In the genomic region with DNA sequence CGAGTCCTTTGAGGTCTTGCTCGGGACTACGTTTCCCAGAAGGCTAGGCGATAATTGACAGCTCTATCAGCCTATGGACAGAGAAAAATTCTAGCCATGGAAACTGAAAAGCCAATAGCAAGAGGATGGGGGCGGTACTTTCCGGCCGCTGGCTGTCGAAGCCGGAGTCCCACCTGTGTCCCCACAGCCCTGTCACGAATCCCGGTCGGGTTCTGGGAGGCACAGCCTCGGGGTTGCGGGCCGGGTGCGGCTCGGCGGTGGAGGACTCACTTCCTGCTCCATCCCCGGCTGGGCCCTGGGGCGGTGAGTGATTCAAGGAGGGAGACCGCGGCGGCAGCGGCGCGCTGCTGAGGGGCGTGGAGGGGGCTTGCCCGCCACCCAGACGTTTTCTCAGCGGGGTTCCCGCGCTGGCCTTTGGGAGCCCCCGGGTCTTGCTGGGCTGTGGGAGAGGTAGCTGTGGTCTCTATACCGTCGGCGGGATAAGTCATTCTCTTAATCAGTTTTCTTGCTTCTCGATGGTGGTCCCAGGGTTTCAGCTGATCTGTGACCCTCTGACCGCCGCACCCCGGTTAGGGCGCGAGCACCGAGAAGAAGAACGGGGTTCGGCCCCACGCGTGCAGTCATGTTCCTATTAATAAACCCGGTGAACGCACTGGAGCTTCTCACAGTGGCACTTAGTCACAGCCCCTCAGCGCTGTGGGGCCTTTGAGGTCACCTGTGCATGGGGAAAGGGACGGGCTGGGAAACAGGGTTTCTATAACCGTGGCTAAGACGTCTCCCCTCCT, we compare ENCODE assay signal across 1 cellular context.
TF ChIP-seq lines count a peak whose summit lies in the region.

ZNF774 (plus strand) TSS at position 176 of the 785 bp plus-strand sequence. CDS start 2,377 bp downstream, outside the sequence.

TF ChIP-seq in K562, 482 proteins besides CTCF, POLR2A, EP300 and RAD21 (continued from another document and continues in another):
- TF ChIP-seq, protein P1, sequence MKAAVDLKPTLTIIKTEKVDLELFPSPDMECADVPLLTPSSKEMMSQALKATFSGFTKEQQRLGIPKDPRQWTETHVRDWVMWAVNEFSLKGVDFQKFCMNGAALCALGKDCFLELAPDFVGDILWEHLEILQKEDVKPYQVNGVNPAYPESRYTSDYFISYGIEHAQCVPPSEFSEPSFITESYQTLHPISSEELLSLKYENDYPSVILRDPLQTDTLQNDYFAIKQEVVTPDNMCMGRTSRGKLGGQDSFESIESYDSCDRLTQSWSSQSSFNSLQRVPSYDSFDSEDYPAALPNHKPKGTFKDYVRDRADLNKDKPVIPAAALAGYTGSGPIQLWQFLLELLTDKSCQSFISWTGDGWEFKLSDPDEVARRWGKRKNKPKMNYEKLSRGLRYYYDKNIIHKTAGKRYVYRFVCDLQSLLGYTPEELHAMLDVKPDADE (conservative IDR thresholded peaks at IDR 0.05; ENCODE audit: control insufficient read depth, low read depth, low read length) = peak; percentile 61; the same call in 1 of the 2 replicates
- TF ChIP-seq GABPB2 (CRISPR knock-in tag; conservative IDR thresholded peaks at IDR 0.05) (no peak), ZFP1 (CRISPR knock-in tag; IDR thresholded peaks at IDR 0.05) (no peak), FOXJ2 (tag; IDR thresholded peaks at IDR 0.05) (no peak), ZNF143 (CRISPR knock-in tag; IDR thresholded peaks at IDR 0.05) (peak; percentile 92), SP2 (IDR thresholded peaks at IDR 0.05; ENCODE audit: extremely low read depth, low read depth, low read length, poor library complexity, severe bottlenecking) (peak; percentile 79), XRCC4 (IDR thresholded peaks at IDR 0.05; ENCODE audit: extremely low read depth, insufficient read depth, insufficient read length) (no peak), HDGF (IDR thresholded peaks at IDR 0.05) (no peak), TARDBP (IDR thresholded peaks at IDR 0.05) (no peak), HDAC1 (IDR thresholded peaks at IDR 0.05) (peak in 1 of 2 experiments; percentile 81; a peak in 2 of 4 replicates), MXD1 (CRISPR knock-in tag; IDR thresholded peaks at IDR 0.05; ENCODE audit: borderline replicate concordance, poor library complexity, severe bottlenecking) (no peak), ZNF668 (CRISPR knock-in tag; IDR thresholded peaks at IDR 0.05) (no peak), ZNF830 (CRISPR knock-in tag; IDR thresholded peaks at IDR 0.05) (no peak), RBM14 (IDR thresholded peaks at IDR 0.05; ENCODE audit: borderline replicate concordance, insufficient read depth, low read depth, low read length) (no peak), MTA1 (IDR thresholded peaks at IDR 0.05; ENCODE audit: borderline replicate concordance) (no peak), MTF1 (CRISPR knock-in tag; IDR thresholded peaks at IDR 0.05; ENCODE audit: borderline replicate concordance) (no peak), PATZ1 (CRISPR knock-in tag; IDR thresholded peaks at IDR 0.05; ENCODE audit: borderline replicate concordance) (no peak), ZNF436 (CRISPR knock-in tag; IDR thresholded peaks at IDR 0.05) (no peak), CTBP1 (IDR thresholded peaks at IDR 0.05; ENCODE audit: borderline replicate concordance) (peak; percentile 64; the same call in 1 of the 2 replicates), PML (IDR thresholded peaks at IDR 0.05; ENCODE audit: low read length) (no peak), ETV5 (CRISPR knock-in tag; IDR thresholded peaks at IDR 0.05; ENCODE audit: low read depth) (peak; percentile 70), U2AF1 (optimal IDR thresholded peaks at IDR 0.05; ENCODE audit: low read depth, low read length) (no peak), CCAR2 (IDR thresholded peaks at IDR 0.05; ENCODE audit: low read depth, low read length) (no peak), ZNF57 (CRISPR knock-in tag; IDR thresholded peaks at IDR 0.05) (no peak), UBTF (IDR thresholded peaks at IDR 0.05; ENCODE audit: borderline replicate concordance in 1 of 2, low read depth in 2 of 2, low read length in 2 of 2) (peak; percentile 69 to 89; a peak in 3 of 4 replicates), ID3 (CRISPR knock-in tag; IDR thresholded peaks at IDR 0.05) (no peak), ID3 (tag; IDR thresholded peaks at IDR 0.05) (no peak), DLX4 (CRISPR knock-in tag; IDR thresholded peaks at IDR 0.05) (no peak), JUNB (CRISPR knock-in tag; conservative IDR thresholded peaks at IDR 0.05) (no peak), MTA2 (IDR thresholded peaks at IDR 0.05; ENCODE audit: low read depth) (no peak), PHB (CRISPR knock-in tag; IDR thresholded peaks at IDR 0.05) (no peak), TAF7 (tag; IDR thresholded peaks at IDR 0.05) (no peak), MCM5 (IDR thresholded peaks at IDR 0.05; ENCODE audit: low read depth) (no peak), CHCHD3 (CRISPR knock-in tag; IDR thresholded peaks at IDR 0.05) (no peak), ASH1L (IDR thresholded peaks at IDR 0.05; ENCODE audit: borderline replicate concordance, low read depth, partially characterized antibody) (peak; percentile 91), ZMIZ1 (IDR thresholded peaks at IDR 0.05; ENCODE audit: low read depth in 2 of 2, low read length in 2 of 2) (no peak), ARID1B (IDR thresholded peaks at IDR 0.05) (0 out of 2 replicates have a peak, but pooled peaks have one; percentile 14), BRF1 (IDR thresholded peaks at IDR 0.05; ENCODE audit: borderline replicate concordance, extremely low read depth, insufficient read length) (no peak), STAG1 (CRISPR knock-in tag; IDR thresholded peaks at IDR 0.05; ENCODE audit: borderline replicate concordance) (no peak)
- TF ChIP-seq, protein P2, sequence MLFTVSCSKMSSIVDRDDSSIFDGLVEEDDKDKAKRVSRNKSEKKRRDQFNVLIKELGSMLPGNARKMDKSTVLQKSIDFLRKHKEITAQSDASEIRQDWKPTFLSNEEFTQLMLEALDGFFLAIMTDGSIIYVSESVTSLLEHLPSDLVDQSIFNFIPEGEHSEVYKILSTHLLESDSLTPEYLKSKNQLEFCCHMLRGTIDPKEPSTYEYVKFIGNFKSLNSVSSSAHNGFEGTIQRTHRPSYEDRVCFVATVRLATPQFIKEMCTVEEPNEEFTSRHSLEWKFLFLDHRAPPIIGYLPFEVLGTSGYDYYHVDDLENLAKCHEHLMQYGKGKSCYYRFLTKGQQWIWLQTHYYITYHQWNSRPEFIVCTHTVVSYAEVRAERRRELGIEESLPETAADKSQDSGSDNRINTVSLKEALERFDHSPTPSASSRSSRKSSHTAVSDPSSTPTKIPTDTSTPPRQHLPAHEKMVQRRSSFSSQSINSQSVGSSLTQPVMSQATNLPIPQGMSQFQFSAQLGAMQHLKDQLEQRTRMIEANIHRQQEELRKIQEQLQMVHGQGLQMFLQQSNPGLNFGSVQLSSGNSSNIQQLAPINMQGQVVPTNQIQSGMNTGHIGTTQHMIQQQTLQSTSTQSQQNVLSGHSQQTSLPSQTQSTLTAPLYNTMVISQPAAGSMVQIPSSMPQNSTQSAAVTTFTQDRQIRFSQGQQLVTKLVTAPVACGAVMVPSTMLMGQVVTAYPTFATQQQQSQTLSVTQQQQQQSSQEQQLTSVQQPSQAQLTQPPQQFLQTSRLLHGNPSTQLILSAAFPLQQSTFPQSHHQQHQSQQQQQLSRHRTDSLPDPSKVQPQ (CRISPR knock-in tag; IDR thresholded peaks at IDR 0.05; ENCODE audit: borderline replicate concordance) = no peak
- TF ChIP-seq, protein P3, sequence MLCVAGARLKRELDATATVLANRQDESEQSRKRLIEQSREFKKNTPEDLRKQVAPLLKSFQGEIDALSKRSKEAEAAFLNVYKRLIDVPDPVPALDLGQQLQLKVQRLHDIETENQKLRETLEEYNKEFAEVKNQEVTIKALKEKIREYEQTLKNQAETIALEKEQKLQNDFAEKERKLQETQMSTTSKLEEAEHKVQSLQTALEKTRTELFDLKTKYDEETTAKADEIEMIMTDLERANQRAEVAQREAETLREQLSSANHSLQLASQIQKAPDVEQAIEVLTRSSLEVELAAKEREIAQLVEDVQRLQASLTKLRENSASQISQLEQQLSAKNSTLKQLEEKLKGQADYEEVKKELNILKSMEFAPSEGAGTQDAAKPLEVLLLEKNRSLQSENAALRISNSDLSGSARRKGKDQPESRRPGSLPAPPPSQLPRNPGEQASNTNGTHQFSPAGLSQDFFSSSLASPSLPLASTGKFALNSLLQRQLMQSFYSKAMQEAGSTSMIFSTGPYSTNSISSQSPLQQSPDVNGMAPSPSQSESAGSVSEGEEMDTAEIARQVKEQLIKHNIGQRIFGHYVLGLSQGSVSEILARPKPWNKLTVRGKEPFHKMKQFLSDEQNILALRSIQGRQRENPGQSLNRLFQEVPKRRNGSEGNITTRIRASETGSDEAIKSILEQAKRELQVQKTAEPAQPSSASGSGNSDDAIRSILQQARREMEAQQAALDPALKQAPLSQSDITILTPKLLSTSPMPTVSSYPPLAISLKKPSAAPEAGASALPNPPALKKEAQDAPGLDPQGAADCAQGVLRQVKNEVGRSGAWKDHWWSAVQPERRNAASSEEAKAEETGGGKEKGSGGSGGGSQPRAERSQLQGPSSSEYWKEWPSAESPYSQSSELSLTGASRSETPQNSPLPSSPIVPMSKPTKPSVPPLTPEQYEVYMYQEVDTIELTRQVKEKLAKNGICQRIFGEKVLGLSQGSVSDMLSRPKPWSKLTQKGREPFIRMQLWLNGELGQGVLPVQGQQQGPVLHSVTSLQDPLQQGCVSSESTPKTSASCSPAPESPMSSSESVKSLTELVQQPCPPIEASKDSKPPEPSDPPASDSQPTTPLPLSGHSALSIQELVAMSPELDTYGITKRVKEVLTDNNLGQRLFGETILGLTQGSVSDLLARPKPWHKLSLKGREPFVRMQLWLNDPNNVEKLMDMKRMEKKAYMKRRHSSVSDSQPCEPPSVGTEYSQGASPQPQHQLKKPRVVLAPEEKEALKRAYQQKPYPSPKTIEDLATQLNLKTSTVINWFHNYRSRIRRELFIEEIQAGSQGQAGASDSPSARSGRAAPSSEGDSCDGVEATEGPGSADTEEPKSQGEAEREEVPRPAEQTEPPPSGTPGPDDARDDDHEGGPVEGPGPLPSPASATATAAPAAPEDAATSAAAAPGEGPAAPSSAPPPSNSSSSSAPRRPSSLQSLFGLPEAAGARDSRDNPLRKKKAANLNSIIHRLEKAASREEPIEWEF (CRISPR knock-in tag; IDR thresholded peaks at IDR 0.05) = no peak
